ENCODE assay signal across 18 cellular contexts in genomic region chr11:122195790-122196189, GRCh38.
DNase-seq lines count a peak whose midpoint lies in the region; ATAC-seq and TF ChIP-seq lines count a peak whose summit lies in the region.
"Had no signal": no experiment of that assay in that cellular context is flagged by ENCODE, and none has a peak within 500 bp of the region (broad histone marks: within the 10 kb centered on the region; RNA-seq: fewer than 3 reads in every experiment).

No MANE protein-coding gene starts in this region.

- H3K9me2 ChIP-seq in HCT116 (ENCODE audit: insufficient read depth), result no peaks in the 10 kb centered on the region

- 59% methylated on average over 3 of the region's 3 CpGs for WGBS in esophagus muscularis mucosa
- WGBS in right lobe of liver (ENCODE audit: insufficient coverage, low coverage, low lambda C conversion rate, missing lambda C conversion rate), result 87% methylated on average over 2 of the region's 3 CpGs

- no peaks in the 10 kb centered on the region for H4K20me1 ChIP-seq in HCT116 (ENCODE audit: insufficient read depth)

- H3K9me3 ChIP-seq in HCT116 (ENCODE audit: control insufficient read depth in 1 of 2, insufficient read depth in 1 of 2, low read depth in 1 of 2, low read length in 2 of 2) (no peaks in the 10 kb centered on the region), RWPE2 (ENCODE audit: severe bottlenecking) (no peaks in the 10 kb centered on the region), esophagus muscularis mucosa (no peaks in the 10 kb centered on the region), skeletal muscle satellite cell (replicated peaks; ENCODE audit: low read length) (no peaks in the 10 kb centered on the region), right lobe of liver (no peaks in the 10 kb centered on the region)
- no peaks in the 10 kb centered on the region for H3K9me3 ChIP-seq in CD4-positive, alpha-beta memory T cell (ENCODE audit: control insufficient read depth in 1 of 2, low read length in 2 of 2)

- peak overlapping the region; percentile 97 for H3K27ac ChIP-seq in HCT116 (ENCODE audit: low read depth, low read length)
- H3K27ac ChIP-seq in RWPE2 (ENCODE audit: poor library complexity, severe bottlenecking), result peak overlapping the region; percentile 98
- H3K27ac ChIP-seq in esophagus muscularis mucosa (replicated peaks in 1 of 4), result peak overlapping the region; percentile 53 to 70 (median 56)
- no peak overlapping the region for H3K27ac ChIP-seq in CD4-positive, alpha-beta memory T cell (ENCODE audit: low read depth, low read length)
- H3K27ac ChIP-seq in right lobe of liver, result no peak overlapping the region

- DNase-seq in HCT116 (ENCODE audit: low read depth, low spot score) (no peak), RWPE2 (ENCODE audit: low spot score) (no peak), esophagus muscularis mucosa (ENCODE audit: extremely low spot score) (no peak), right lobe of liver (no peak), DMS 273 treated with DMSO at 0.1 percent for 48 hours (lab: John Stamatoyannopoulos, UW) (no peak)
- DNase-seq in CD4-positive, alpha-beta memory T cell, result no peak
- DNase-seq: CD4-positive, alpha-beta T cell; DMS79; H9; NCI-H1417 treated with DMSO at 0.1 percent for 48 hours; NCI-H1930; NCI-H446; NCI-H69; OCI-M1 had no signal

- H3K4me3 ChIP-seq in HCT116 (replicated peaks in 1 of 2; ENCODE audit: low read depth in 1 of 2, low read length in 2 of 2) (no peak overlapping the region), RWPE2 (ENCODE audit: severe bottlenecking) (no peak overlapping the region), esophagus muscularis mucosa (no peak overlapping the region), skeletal muscle satellite cell (ENCODE audit: low read length) (no peak overlapping the region), right lobe of liver (no peak overlapping the region)
- H3K4me3 ChIP-seq in CD4-positive, alpha-beta memory T cell (ENCODE audit: low read length in 2 of 2), result no peak overlapping the region
- H3K4me3 ChIP-seq: K562 had no signal

- no TSS peak for BruUV-seq in HCT116 (replicated peaks; lab: Mats Ljungman, UMichigan)

- POLR2A ChIA-PET in HCT116 (lab: Charles Lee), result interaction anchor here (0.5 to 3.1 kb wide), 6 partner anchors 8 to 42 kb away, joined by 3 to 18 read pairs (median 10); no protein-coding TSS in a partner anchor
- POLR2A ChIA-PET in CD4-positive, alpha-beta memory T cell (lab: Charles Lee; ENCODE audit: partially characterized antibody), result no interaction called here

- TF ChIP-seq POLR2A in HCT116 (IDR thresholded peaks at IDR 0.05; ENCODE audit: borderline replicate concordance, extremely low read depth, insufficient read depth, insufficient read length), result no peak
- no peak for TF ChIP-seq POLR2A in esophagus muscularis mucosa (IDR thresholded peaks at IDR 0.05; ENCODE audit: low read depth)
- TF ChIP-seq POLR2A in right lobe of liver (IDR thresholded peaks at IDR 0.05), result no peak

- no peaks in the 10 kb centered on the region for H3K36me3 Mint-ChIP-seq in CD4-positive, alpha-beta memory T cell

- H2AFZ ChIP-seq in HCT116 (ENCODE audit: low read depth, low read length, poor library complexity, severe bottlenecking), result no peak overlapping the region

- H3K4me1 Mint-ChIP-seq in CD4-positive, alpha-beta memory T cell, result no peaks in the 10 kb centered on the region
- H3K4me1 Mint-ChIP-seq: B cell, H9 had no signal

- H3K9me3 Mint-ChIP-seq in CD4-positive, alpha-beta memory T cell, result peaks cover 0 to 2% (median 0%) of the 10 kb centered on the region in 8 donors
- H3K9me3 Mint-ChIP-seq: CD4-positive, alpha-beta T cell; H9 had no signal

- intact Hi-C loops in HCT116 (cut with micrococcal nuclease) (no loop called here), esophagus muscularis mucosa (cut with DNase I) (no loop called here), right lobe of liver (cut with DNase I) (no loop called here)
- intact Hi-C loops in CD4-positive, alpha-beta memory T cell (cut with micrococcal nuclease), result no loop called here

- TF ChIP-seq CTCF in HCT116 (IDR thresholded peaks at IDR 0.05 in 2 of 3, conservative IDR thresholded peaks at IDR 0.05 in 1 of 3; ENCODE audit: borderline replicate concordance in 1 of 3, insufficient read depth in 1 of 3, low read depth in 2 of 3, low read length in 2 of 3) (no peak), RWPE2 (IDR thresholded peaks at IDR 0.05; ENCODE audit: poor library complexity, severe bottlenecking) (no peak), esophagus muscularis mucosa (IDR thresholded peaks at IDR 0.05) (no peak), right lobe of liver (IDR thresholded peaks at IDR 0.05) (no peak)

- peaks cover 7% of the 10 kb centered on the region in 2 donors for H3K27me3 Mint-ChIP-seq in CD4-positive, alpha-beta memory T cell

- H3K4me2 ChIP-seq in HCT116 (ENCODE audit: low read length) (peak overlapping the region; percentile 66; the same call in 1 of the 2 replicates), skeletal muscle satellite cell (ENCODE audit: low read length) (no peak overlapping the region)

- peak overlapping the region; percentile 56; the same call in 1 of the 2 replicates for H3K9ac ChIP-seq in HCT116 (ENCODE audit: low read length)
- H3K9ac ChIP-seq in skeletal muscle satellite cell (ENCODE audit: low read depth, low read length), result peak overlapping the region; percentile 61

- no peaks in the 10 kb centered on the region for H3K27me3 ChIP-seq in HCT116 (ENCODE audit: insufficient read depth, low read length)
- H3K27me3 ChIP-seq in RWPE2 (ENCODE audit: insufficient read depth, poor library complexity, severe bottlenecking), result no peaks in the 10 kb centered on the region
- H3K27me3 ChIP-seq in esophagus muscularis mucosa, result no peaks in the 10 kb centered on the region
- H3K27me3 ChIP-seq in skeletal muscle satellite cell (ENCODE audit: control insufficient read depth, insufficient read depth, low read length), result no peaks in the 10 kb centered on the region
- H3K27me3 ChIP-seq in CD4-positive, alpha-beta memory T cell (ENCODE audit: insufficient read depth, low read length), result peaks cover 4% of the 10 kb centered on the region
- no peaks in the 10 kb centered on the region for H3K27me3 ChIP-seq in right lobe of liver

- RAD21 ChIA-PET in HCT116 (lab: Charles Lee; ENCODE audit: low non-redundant PET in 1 of 2, low total read pairs in 2 of 2, uncharacterized antibody in 2 of 2, unreplicated experiment in 2 of 2), result no interaction called here

- ATAC-seq in HCT116 (no peak), RWPE2 (ENCODE audit: low read depth) (no peak), GM21717 (IDR thresholded peaks at IDR 0.05; ENCODE audit: unreplicated experiment) (no peak), right lobe of liver (no peak)
- ATAC-seq: K562 had no signal

- no peak for TF ChIP-seq EP300 in esophagus muscularis mucosa (IDR thresholded peaks at IDR 0.05)

- H3K4me1 ChIP-seq in HCT116 (ENCODE audit: control insufficient read depth in 1 of 2, insufficient read depth in 2 of 2, low read length in 2 of 2) (peaks cover 81 to 97% of the 10 kb centered on the region in 2 experiments), RWPE2 (ENCODE audit: insufficient read depth, poor library complexity, severe bottlenecking) (peaks cover 71% of the 10 kb centered on the region), esophagus muscularis mucosa (peaks cover 0 to 74% (median 70%) of the 10 kb centered on the region in 4 donors), skeletal muscle satellite cell (ENCODE audit: control insufficient read depth, insufficient read depth, low read length) (peaks cover 82% of the 10 kb centered on the region), right lobe of liver (no peaks in the 10 kb centered on the region)
- no peaks in the 10 kb centered on the region for H3K4me1 ChIP-seq in CD4-positive, alpha-beta memory T cell (ENCODE audit: insufficient read depth, low read length)

- peaks cover 91% of the 10 kb centered on the region for H3K79me2 ChIP-seq in HCT116 (ENCODE audit: insufficient read depth, low read length)

- CTCF ChIA-PET in HCT116 (lab: Charles Lee), result no interaction called here
- CTCF ChIA-PET in CD4-positive, alpha-beta memory T cell (lab: Charles Lee; ENCODE audit: partially characterized antibody), result no interaction called here

- H3K36me3 ChIP-seq in HCT116 (ENCODE audit: control insufficient read depth in 1 of 2, insufficient read depth in 2 of 2, low read length in 2 of 2), result peaks cover 0 to 19% of the 10 kb centered on the region in 2 experiments; a peak in 2 of 4 replicates
- peaks cover 3% of the 10 kb centered on the region; the same call in 1 of the 2 replicates for H3K36me3 ChIP-seq in RWPE2 (ENCODE audit: low read depth)
- H3K36me3 ChIP-seq in esophagus muscularis mucosa, result no peaks in the 10 kb centered on the region
- peaks cover 10% of the 10 kb centered on the region for H3K36me3 ChIP-seq in skeletal muscle satellite cell (ENCODE audit: insufficient read depth, low read length)
- no peaks in the 10 kb centered on the region for H3K36me3 ChIP-seq in CD4-positive, alpha-beta memory T cell (ENCODE audit: insufficient read depth, low read length)
- H3K36me3 ChIP-seq in right lobe of liver, result no peaks in the 10 kb centered on the region

- TF ChIP-seq RAD21 in HCT116 (IDR thresholded peaks at IDR 0.05; ENCODE audit: low read depth), result no peak

- no peak overlapping the region for H3K27ac Mint-ChIP-seq in CD4-positive, alpha-beta memory T cell
- H3K27ac Mint-ChIP-seq: B cell; CD4-positive, alpha-beta T cell; H9 had no signal

- H3K4me3 Mint-ChIP-seq in CD4-positive, alpha-beta memory T cell, result no peak overlapping the region
- H3K4me3 Mint-ChIP-seq: B cell; CD4-positive, alpha-beta T cell; H9 had no signal

TF ChIP-seq in HCT116, 20 proteins besides CTCF, POLR2A, EP300 and RAD21:
- TF ChIP-seq ZFX (IDR thresholded peaks at IDR 0.05) (no peak), EGR1 (IDR thresholded peaks at IDR 0.05; ENCODE audit: low read depth) (no peak), ZNF274 (IDR thresholded peaks at IDR 0.05; ENCODE audit: low read depth, low read length) (no peak), SRF (IDR thresholded peaks at IDR 0.05; ENCODE audit: low read depth) (no peak), ATF3 (IDR thresholded peaks at IDR 0.05) (no peak), EZH2 (IDR thresholded peaks at IDR 0.05) (no peak), FOSL1 (IDR thresholded peaks at IDR 0.05; ENCODE audit: low read depth) (no peak), YY1 (IDR thresholded peaks at IDR 0.05; ENCODE audit: extremely low read depth, insufficient replicate concordance, low read depth, low read length) (no peak), CBX3 (IDR thresholded peaks at IDR 0.05; ENCODE audit: low read depth) (no peak)
TF ChIP-seq in HCT116: peak in this region for 0.

Comparison
In these comparisons a context has a peak if more than half of its experiments do, and no peak if none do; other contexts are left out.
1. H3K27ac ChIP-seq: peak in HCT116 (single experiment), RWPE2 (single experiment) and esophagus muscularis mucosa (4 of 4); none in CD4-positive, alpha-beta memory T cell (single experiment) and right lobe of liver (0 of 3).